In genomic region chr16:89581861-89582563, GRCh38 we compare ENCODE assay signal across 11 cellular contexts. TPM values are rescaled to one million over a fixed set of nuclear protein-coding genes. Genes with fewer than 3 reads are reported as not detected.
A peak's percentile ranks its signal among the peaks of the same experiment; 100 is the strongest.
DNase-seq lines count a peak whose midpoint lies in the region; ATAC-seq, FAIRE-seq and TF ChIP-seq lines count a peak whose summit lies in the region.
"Had no signal": no experiment of that assay in that cellular context is flagged by ENCODE, and none has a peak within 500 bp of the region (broad histone marks: within the 10 kb centered on the region; RNA-seq: fewer than 3 reads in every experiment).

No MANE protein-coding gene starts in this region.

- 0 out of 2 replicates have a peak overlapping the region, but pooled peaks have one; percentile 13 for H3K27ac ChIP-seq in BLaER1
- peak overlapping the region; percentile 52 for H3K27ac ChIP-seq in endothelial cell of umbilical vein (ENCODE audit: insufficient read depth, low read depth, low read length)
- H3K27ac ChIP-seq in muscle layer of duodenum (ENCODE audit: low read length): peak overlapping the region; percentile 29

- POLR2A ChIA-PET in endothelial cell of umbilical vein (lab: Charles Lee): interaction anchor here (0.7 kb wide), 1 partner anchor 15 kb away, joined by 3 read pairs; no protein-coding TSS in a partner anchor

- CTCF ChIA-PET in endothelial cell of umbilical vein (lab: Charles Lee): interaction anchor here (1.0 to 1.9 kb wide), 4 partner anchors 16 to 42 kb away, joined by 3 to 10 read pairs (median 6); no protein-coding TSS in a partner anchor

- no peak overlapping the region for H2AFZ ChIP-seq in endothelial cell of umbilical vein (ENCODE audit: low read depth, low read length)

- no peaks in the 10 kb centered on the region for H3K27me3 ChIP-seq in BLaER1
- no peaks in the 10 kb centered on the region for H3K27me3 ChIP-seq in endothelial cell of umbilical vein (ENCODE audit: control insufficient read depth in 2 of 2, insufficient read depth in 2 of 2, low read length in 2 of 2)
- H3K27me3 ChIP-seq in muscle layer of duodenum (ENCODE audit: low read depth, low read length): no peaks in the 10 kb centered on the region

- H3K79me2 ChIP-seq in endothelial cell of umbilical vein (ENCODE audit: control insufficient read depth, insufficient read depth, low read length): no peaks in the 10 kb centered on the region

- H3K4me1 ChIP-seq in BLaER1 (peaks cover 38% of the 10 kb centered on the region), endothelial cell of umbilical vein (ENCODE audit: control insufficient read depth, extremely low read depth, insufficient read depth, low read length) (peaks cover 18% of the 10 kb centered on the region), muscle layer of duodenum (ENCODE audit: control insufficient read depth in 1 of 2, insufficient read depth in 2 of 2, low read length in 2 of 2) (peaks cover 0 to 3% of the 10 kb centered on the region in 2 donors)

- peak; percentile 93 for FAIRE-seq in endothelial cell of umbilical vein (lab: Jason Lieb, UNC)
- FAIRE-seq: D721Med had no signal

- peak overlapping the region; percentile 26; the same call in 1 of the 2 replicates for H3K4me2 ChIP-seq in BLaER1
- H3K4me2 ChIP-seq in endothelial cell of umbilical vein (ENCODE audit: insufficient read depth, low read length): peak overlapping the region; percentile 13

- H3K4me3 ChIP-seq in BLaER1 (no peak overlapping the region), endothelial cell of umbilical vein (replicated peaks in 1 of 3; ENCODE audit: insufficient read depth in 1 of 3, low read depth in 1 of 3, low read length in 3 of 3) (no peak overlapping the region), muscle layer of duodenum (ENCODE audit: low read depth in 1 of 2, low read length in 2 of 2) (no peak overlapping the region)

- no peak for TF ChIP-seq CTCF in endothelial cell of umbilical vein (IDR thresholded peaks at IDR 0.05; ENCODE audit: extremely low read depth in 1 of 2, insufficient read depth in 1 of 2, low read depth in 1 of 2, low read length in 2 of 2)

- intact Hi-C loops in endothelial cell of umbilical vein (cut with micrococcal nuclease) (loop anchor here (5.0 kb wide), 1 partner anchor 40 kb away; no protein-coding TSS in a partner anchor), left ventricle myocardium superior (cut with micrococcal nuclease) (no loop called here)

- DNase-seq in NCI-H2081 treated with DMSO at 0.1 percent for 48 hours (lab: John Stamatoyannopoulos, UW) (peak; percentile 26), endothelial cell of umbilical vein (ENCODE audit: low read depth, low spot score) (peak; percentile 78), NCI-H748 treated with DMSO at 0.1 percent for 48 hours (lab: John Stamatoyannopoulos, UW) (no peak), left ventricle myocardium superior (no peak)
- DNase-seq: MM.1S had no signal

- dilution Hi-C loops in endothelial cell of umbilical vein (cut with MboI; ENCODE audit: extremely low pct_ligation_motif_present, low sequenced_read_pairs): no loop called here

- H3K36me3 ChIP-seq in BLaER1: peaks cover 83% of the 10 kb centered on the region
- no peaks in the 10 kb centered on the region for H3K36me3 ChIP-seq in endothelial cell of umbilical vein (ENCODE audit: control insufficient read depth in 2 of 2, extremely low read depth in 1 of 2, insufficient read depth in 2 of 2, low read length in 2 of 2)
- no peaks in the 10 kb centered on the region for H3K36me3 ChIP-seq in muscle layer of duodenum (ENCODE audit: control insufficient read depth in 1 of 2, insufficient read depth in 2 of 2, low read length in 2 of 2)

- BruUV-seq in endothelial cell of umbilical vein (replicated peaks; lab: Mats Ljungman, UMichigan): no TSS peak

- 0 out of 2 replicates have a peak overlapping the region, but pooled peaks have one; percentile 38 for H3K9ac ChIP-seq in BLaER1
- peak overlapping the region; percentile 32 for H3K9ac ChIP-seq in endothelial cell of umbilical vein (replicated peaks; ENCODE audit: extremely low read depth, insufficient read depth, low read length)

- H4K20me1 ChIP-seq in BLaER1 (peaks cover 44% of the 10 kb centered on the region), endothelial cell of umbilical vein (replicated peaks; ENCODE audit: control insufficient read depth, extremely low read depth, insufficient read depth, low read length) (no peaks in the 10 kb centered on the region)

- H3K9me1 ChIP-seq in endothelial cell of umbilical vein (replicated peaks; ENCODE audit: control insufficient read depth, extremely low read depth, insufficient read depth, low read length): no peaks in the 10 kb centered on the region

- ATAC-seq in GM18502 (IDR thresholded peaks at IDR 0.05; ENCODE audit: poor library complexity, unreplicated experiment) (no peak), HG03342 (IDR thresholded peaks at IDR 0.05; ENCODE audit: unreplicated experiment) (no peak), left ventricle myocardium superior (no peak)
- ATAC-seq: Right ventricle myocardium inferior had no signal

- H3K9me3 ChIP-seq in BLaER1 (peaks cover 9% of the 10 kb centered on the region), endothelial cell of umbilical vein (replicated peaks; ENCODE audit: control insufficient read depth, insufficient read depth, low read length) (no peaks in the 10 kb centered on the region), muscle layer of duodenum (ENCODE audit: control insufficient read depth in 1 of 2, low read length in 2 of 2) (no peaks in the 10 kb centered on the region)

- TF ChIP-seq POLR2A in endothelial cell of umbilical vein (IDR thresholded peaks at IDR 0.05; ENCODE audit: low read depth, low read length): peak; percentile 52

TF ChIP-seq in endothelial cell of umbilical vein, 7 proteins besides CTCF, POLR2A, EP300 and RAD21:
- TF ChIP-seq POLR2AphosphoS5 (IDR thresholded peaks at IDR 0.05; ENCODE audit: insufficient read depth, low read depth, low read length) (peak; percentile 72), JUN (IDR thresholded peaks at IDR 0.05; ENCODE audit: borderline replicate concordance, insufficient read depth, insufficient read length, low read depth) (no peak), MAX (IDR thresholded peaks at IDR 0.05; ENCODE audit: insufficient read depth, insufficient read length) (peak; percentile 37), GATA2 (IDR thresholded peaks at IDR 0.05; ENCODE audit: insufficient read depth, insufficient read length, low read depth, low read length) (no peak), FOS (IDR thresholded peaks at IDR 0.05; ENCODE audit: borderline replicate concordance, insufficient read depth, low read length) (peak; percentile 36), MYC (IDR thresholded peaks at IDR 0.05; ENCODE audit: low read depth, low read length) (no peak), EZH2 (IDR thresholded peaks at IDR 0.05; ENCODE audit: borderline replicate concordance, low read depth, low read length, severe bottlenecking) (no peak)

RNA-seq across cellular contexts. Expression of gene CPNE7, which starts 6.5 kb away (rescaled TPM):
- total RNA-seq in endothelial cell of umbilical vein: 1.5 and 2.0 TPM in 2 replicates
- 5.4 and 5.9 TPM in 2 replicates for polyA plus RNA-seq in endothelial cell of umbilical vein
- 1.6 and 3.1 TPM in 2 replicates for polyA plus RNA-seq in endothelial cell of umbilical vein (2011; cell fraction: cytosol; rRNA removed)
- 83.3 and 124 TPM in 2 replicates for polyA plus RNA-seq in endothelial cell of umbilical vein (2011; cell fraction: nucleus; rRNA removed)
- polyA plus RNA-seq in endothelial cell of umbilical vein (2012): 8.3 and 11.2 TPM in 2 replicates
- 1.9 and 7.6 TPM in 2 replicates for polyA minus RNA-seq in endothelial cell of umbilical vein
- 7.4 TPM for polyA minus RNA-seq in endothelial cell of umbilical vein (2011; cell fraction: cytosol; rRNA and poly(A)+ RNA removed)
- polyA minus RNA-seq in endothelial cell of umbilical vein (2011; cell fraction: nucleus; rRNA and poly(A)+ RNA removed): 5.1 and 7.8 TPM in 2 replicates
- total RNA-seq in left ventricle myocardium superior: not detected
- total RNA-seq: Right ventricle myocardium inferior had no signal

RNA-seq across cellular contexts. Expression of gene RPL13, which starts 21.5 kb away (rescaled TPM):
- total RNA-seq in endothelial cell of umbilical vein (1,463 and 1,769 TPM in 2 replicates), left ventricle myocardium superior (1,029 TPM)
- polyA plus RNA-seq in endothelial cell of umbilical vein: 5,670 and 7,559 TPM in 2 replicates
- 2,984 and 4,467 TPM in 2 replicates for polyA plus RNA-seq in endothelial cell of umbilical vein (2011; cell fraction: cytosol; rRNA removed)
- polyA plus RNA-seq in endothelial cell of umbilical vein (2011; cell fraction: nucleus; rRNA removed): 991 and 1,041 TPM in 2 replicates
- 1,852 and 3,445 TPM in 2 replicates for polyA plus RNA-seq in endothelial cell of umbilical vein (2012)
- polyA minus RNA-seq in endothelial cell of umbilical vein: 1,015 and 1,258 TPM in 2 replicates
- 1,960 TPM for polyA minus RNA-seq in endothelial cell of umbilical vein (2011; cell fraction: cytosol; rRNA and poly(A)+ RNA removed)
- 130 and 394 TPM in 2 replicates for polyA minus RNA-seq in endothelial cell of umbilical vein (2011; cell fraction: nucleus; rRNA and poly(A)+ RNA removed)

RNA-seq across cellular contexts. Expression of gene DPEP1, which starts 31.4 kb away (rescaled TPM):
- 0.44 and 0.60 TPM in 2 replicates for total RNA-seq in endothelial cell of umbilical vein
- polyA plus RNA-seq in endothelial cell of umbilical vein: 0.37 and 0.99 TPM in 2 replicates
- 0.06 and 0.38 TPM in 2 replicates for polyA plus RNA-seq in endothelial cell of umbilical vein (2011; cell fraction: cytosol; rRNA removed)
- 1.1 and 1.4 TPM in 2 replicates for polyA plus RNA-seq in endothelial cell of umbilical vein (2011; cell fraction: nucleus; rRNA removed)
- polyA plus RNA-seq in endothelial cell of umbilical vein (2012): 0.15 and 0.17 TPM in 2 replicates
- polyA minus RNA-seq in endothelial cell of umbilical vein: 0.55 and 0.66 TPM in 2 replicates
- polyA minus RNA-seq in endothelial cell of umbilical vein (2011; cell fraction: cytosol; rRNA and poly(A)+ RNA removed): not detected
- polyA minus RNA-seq in endothelial cell of umbilical vein (2011; cell fraction: nucleus; rRNA and poly(A)+ RNA removed): 0.48 TPM in 1 of 2 replicates, not detected in the other
- not detected for total RNA-seq in left ventricle myocardium superior
- total RNA-seq: Right ventricle myocardium inferior had no signal

Comparison
In these comparisons a context has a peak if more than half of its experiments do, and no peak if none do; other contexts are left out.
1. DNase-seq: peak in NCI-H2081 treated with DMSO at 0.1 percent for 48 hours (single experiment) and endothelial cell of umbilical vein (single experiment); none in NCI-H748 treated with DMSO at 0.1 percent for 48 hours (single experiment) and left ventricle myocardium superior (single experiment).
2. Peak in every context shown above with its lines, with median percentiles within 50 percentile points of each other: H3K27ac ChIP-seq.